ENCODE assay signal across 8 cellular contexts in the genomic region with DNA sequence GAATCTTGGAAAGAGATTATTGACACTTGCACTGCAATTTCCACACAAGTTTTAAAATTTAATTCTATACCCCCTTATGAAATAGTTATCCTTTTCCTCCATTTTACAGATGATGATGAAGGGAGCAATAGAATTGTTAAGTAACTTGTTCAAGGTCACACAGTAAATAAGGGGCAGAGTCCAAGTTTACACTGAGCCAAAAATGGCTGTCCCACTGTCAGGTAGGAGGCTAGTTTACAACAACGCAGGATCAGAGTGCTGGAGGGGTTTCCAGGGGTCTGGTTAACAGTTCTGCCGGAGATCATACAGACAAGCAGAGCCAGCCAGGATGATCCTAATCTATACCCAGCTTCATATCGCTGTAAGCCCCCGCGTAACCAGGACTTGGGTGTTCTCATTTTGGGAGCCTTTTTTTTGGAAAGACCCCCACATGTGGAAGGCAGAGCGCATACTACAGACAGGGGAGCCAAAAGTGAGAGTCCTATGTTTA. TPM values are rescaled to one million over a fixed set of nuclear protein-coding genes. Genes with fewer than 3 reads are reported as not detected.
DNase-seq lines count a peak whose midpoint lies in the region.

No MANE protein-coding gene starts in this region.

- intact Hi-C loops in activated T-helper 1 cell treated with anti-CD3 and anti-CD28 coated beads, Interleukin-12 subunit alpha, Interleukin-12 subunit beta, Interleukin-2, Interleukin-4 antibody, amounts not matched to agents 30 ng/mL and 10 ng/mL and 1 ng/mL, durations not matched to agents 14 hours and 24 hours and 36 hours (cut with micrococcal nuclease) = no loop called here
- intact Hi-C loops in posterior cingulate gyrus (cut with DNase I) = loop anchor here (2.0 kb wide), 1 partner anchor 21 kb away; no protein-coding TSS in a partner anchor

- H3K27ac ChIP-seq in HUES48 (ENCODE audit: low read depth, low read length) = no peak overlapping the region
- peak overlapping the region in 6 of 21 experiments; percentile 64 to 88 (median 78) for H3K27ac ChIP-seq in skin epidermis

- H3K4me3 ChIP-seq in HUES48 (ENCODE audit: low read depth, low read length) = peak overlapping the region; percentile 87
- peak overlapping the region; percentile 57 for H3K4me3 ChIP-seq in iPS-15b (ENCODE audit: low read depth, low read length)
- peak overlapping the region; percentile 56 to 82 (median 68) for H3K4me3 ChIP-seq in skin epidermis

- H3K4me3 Mint-ChIP-seq in activated T-helper 1 cell treated with anti-CD3 and anti-CD28 coated beads, Interleukin-12 subunit alpha, Interleukin-12 subunit beta, Interleukin-2, Interleukin-4 antibody, amounts not matched to agents 30 ng/mL and 10 ng/mL and 1 ng/mL, durations not matched to agents 14 hours and 24 hours and 36 hours = peak overlapping the region; percentile 26

- H3K27ac Mint-ChIP-seq in activated T-helper 1 cell treated with anti-CD3 and anti-CD28 coated beads, Interleukin-12 subunit alpha, Interleukin-12 subunit beta, Interleukin-2, Interleukin-4 antibody, amounts not matched to agents 30 ng/mL and 10 ng/mL and 1 ng/mL, durations not matched to agents 14 hours and 24 hours and 36 hours = no peak overlapping the region

- no peaks in the 10 kb centered on the region for H3K9me3 ChIP-seq in HUES48 (ENCODE audit: control insufficient read depth, insufficient read depth, low read length)
- no peaks in the 10 kb centered on the region for H3K9me3 ChIP-seq in iPS-15b (ENCODE audit: control insufficient read depth, insufficient read depth, low read length)

- no peaks in the 10 kb centered on the region for H3K4me1 Mint-ChIP-seq in activated T-helper 1 cell treated with anti-CD3 and anti-CD28 coated beads, Interleukin-12 subunit alpha, Interleukin-12 subunit beta, Interleukin-2, Interleukin-4 antibody, amounts not matched to agents 30 ng/mL and 10 ng/mL and 1 ng/mL, durations not matched to agents 14 hours and 24 hours and 36 hours (ENCODE audit: low read depth)

- H3K4me1 ChIP-seq in HUES48 (ENCODE audit: control insufficient read depth, insufficient read depth, low read length) (peaks cover 40% of the 10 kb centered on the region), iPS-15b (ENCODE audit: control insufficient read depth, insufficient read depth, low read length) (peaks cover 22% of the 10 kb centered on the region)

- no peak for DNase-seq in activated T-helper 1 cell treated with anti-CD3 and anti-CD28 coated beads, Interleukin-12 subunit alpha, Interleukin-12 subunit beta, Interleukin-2, Interleukin-4 antibody, amounts not matched to agents 30 ng/mL and 10 ng/mL and 1 ng/mL, durations not matched to agents 14 hours and 24 hours and 36 hours (ENCODE audit: low spot score)
- no peak for DNase-seq in NCI-H2081 treated with DMSO at 0.1 percent for 48 hours (lab: John Stamatoyannopoulos, UW)
- DNase-seq in posterior cingulate gyrus = no peak
- no peak for DNase-seq in SK-N-DZ (ENCODE audit: low spot score)
- DNase-seq in mesenteric fat pad (ENCODE audit: low spot score) = no peak

- H3K36me3 ChIP-seq in HUES48 (ENCODE audit: control insufficient read depth, insufficient read depth, low read length) = no peaks in the 10 kb centered on the region
- H3K36me3 ChIP-seq in iPS-15b (ENCODE audit: control insufficient read depth, insufficient read depth, low read length) = no peaks in the 10 kb centered on the region

- H3K27me3 ChIP-seq in HUES48 (ENCODE audit: control insufficient read depth, insufficient read depth, low read length) (peaks cover 54% of the 10 kb centered on the region), iPS-15b (ENCODE audit: control insufficient read depth, insufficient read depth, low read length) (peaks cover 34% of the 10 kb centered on the region)

- H3K36me3 Mint-ChIP-seq in activated T-helper 1 cell treated with anti-CD3 and anti-CD28 coated beads, Interleukin-12 subunit alpha, Interleukin-12 subunit beta, Interleukin-2, Interleukin-4 antibody, amounts not matched to agents 30 ng/mL and 10 ng/mL and 1 ng/mL, durations not matched to agents 14 hours and 24 hours and 36 hours (ENCODE audit: low read depth) = no peaks in the 10 kb centered on the region

- H3K9ac ChIP-seq in HUES48 (ENCODE audit: low read depth, low read length) (no peak overlapping the region), iPS-15b (ENCODE audit: low read depth, low read length) (no peak overlapping the region)

- H3K27me3 Mint-ChIP-seq in activated T-helper 1 cell treated with anti-CD3 and anti-CD28 coated beads, Interleukin-12 subunit alpha, Interleukin-12 subunit beta, Interleukin-2, Interleukin-4 antibody, amounts not matched to agents 30 ng/mL and 10 ng/mL and 1 ng/mL, durations not matched to agents 14 hours and 24 hours and 36 hours (ENCODE audit: insufficient read depth) = peaks cover 77% of the 10 kb centered on the region

- no peaks in the 10 kb centered on the region for H3K9me3 Mint-ChIP-seq in activated T-helper 1 cell treated with anti-CD3 and anti-CD28 coated beads, Interleukin-12 subunit alpha, Interleukin-12 subunit beta, Interleukin-2, Interleukin-4 antibody, amounts not matched to agents 30 ng/mL and 10 ng/mL and 1 ng/mL, durations not matched to agents 14 hours and 24 hours and 36 hours

RNA-seq across cellular contexts. Expression of gene UNC5B, which starts 0.6 kb away (rescaled TPM):
- total RNA-seq in activated T-helper 1 cell treated with anti-CD3 and anti-CD28 coated beads, Interleukin-12 subunit alpha, Interleukin-12 subunit beta, Interleukin-2, Interleukin-4 antibody, amounts not matched to agents 30 ng/mL and 10 ng/mL and 1 ng/mL, durations not matched to agents 14 hours and 24 hours and 36 hours = 0.07 and 0.10 TPM in 2 replicates
- 11.4 and 13.7 TPM in 2 replicates for polyA plus RNA-seq in SK-N-DZ (2014; cell fraction: cytosol; rRNA removed)
- polyA plus RNA-seq in SK-N-DZ (2014; cell fraction: nucleus; rRNA removed) = 16.8 and 23.9 TPM in 2 replicates
- 5.3 TPM for total RNA-seq in mesenteric fat pad
